ENCODE assay signal across 9 cellular contexts in genomic region chr20:59835448-59836395, GRCh38.
DNase-seq lines count a peak whose midpoint lies in the region; ATAC-seq, FAIRE-seq and TF ChIP-seq lines count a peak whose summit lies in the region.
"Had no signal": no experiment of that assay in that cellular context is flagged by ENCODE, and none has a peak within 500 bp of the region (broad histone marks: within the 10 kb centered on the region; RNA-seq: fewer than 3 reads in every experiment).

No MANE protein-coding gene starts in this region.

- no peak for TF ChIP-seq CTCF in astrocyte (IDR thresholded peaks at IDR 0.05; ENCODE audit: insufficient read depth, low read depth, low read length)

- H2AFZ ChIP-seq in astrocyte (ENCODE audit: low read depth, low read length): peak overlapping the region; percentile 23

- H3K4me2 ChIP-seq in astrocyte (ENCODE audit: low read length): peak overlapping the region; percentile 71
- H3K4me2 ChIP-seq: A549 had no signal

- ATAC-seq in activated naive CD8-positive, alpha-beta T cell treated with anti-CD3 and anti-CD28 coated beads, Interleukin-2, amount 50 U/mL, for 24 hours: no peak
- no peak for ATAC-seq in GM21825 (IDR thresholded peaks at IDR 0.05; ENCODE audit: unreplicated experiment)
- ATAC-seq: A549 had no signal

- H3K9me3 ChIP-seq in astrocyte (ENCODE audit: insufficient read depth, low read depth, low read length): no peaks in the 10 kb centered on the region
- H3K9me3 ChIP-seq in subcutaneous abdominal adipose tissue (ENCODE audit: control insufficient read depth in 5 of 5, low read length in 5 of 5): no peaks in the 10 kb centered on the region
- H3K9me3 ChIP-seq: A549 had no signal

- peak overlapping the region; percentile 32 for H3K4me3 Mint-ChIP-seq in activated naive CD8-positive, alpha-beta T cell
- H3K4me3 Mint-ChIP-seq in activated naive CD8-positive, alpha-beta T cell treated with anti-CD3 and anti-CD28 coated beads, Interleukin-2, amount 50 U/mL, for 24 hours: no peak overlapping the region
- no peak overlapping the region for H3K4me3 Mint-ChIP-seq in astrocyte (ENCODE audit: unreplicated experiment)

- no peak for FAIRE-seq in astrocyte (lab: Jason Lieb, UNC)
- no peak for FAIRE-seq in RCC 7860 (lab: Jason Lieb, UNC)
- FAIRE-seq: A549 had no signal

- H3K9ac ChIP-seq in astrocyte (ENCODE audit: low read length) (no peak overlapping the region), subcutaneous abdominal adipose tissue (ENCODE audit: low read length in 5 of 5) (no peak overlapping the region)

- H3K79me2 ChIP-seq in astrocyte (ENCODE audit: insufficient read depth, low read length): no peaks in the 10 kb centered on the region

- no peaks in the 10 kb centered on the region for H3K36me3 ChIP-seq in astrocyte (ENCODE audit: insufficient read depth, low read length)
- H3K36me3 ChIP-seq in subcutaneous abdominal adipose tissue (ENCODE audit: control insufficient read depth in 5 of 5, insufficient read depth in 5 of 5, low read length in 5 of 5): no peaks in the 10 kb centered on the region

- no peaks in the 10 kb centered on the region for H3K9me3 Mint-ChIP-seq in activated naive CD8-positive, alpha-beta T cell (ENCODE audit: low read depth)
- H3K9me3 Mint-ChIP-seq in activated naive CD8-positive, alpha-beta T cell treated with anti-CD3 and anti-CD28 coated beads, Interleukin-2, amount 50 U/mL, for 24 hours: no peaks in the 10 kb centered on the region
- no peaks in the 10 kb centered on the region for H3K9me3 Mint-ChIP-seq in astrocyte (ENCODE audit: unreplicated experiment)

- H3K4me1 Mint-ChIP-seq in activated naive CD8-positive, alpha-beta T cell (ENCODE audit: low read depth): peaks cover 7% of the 10 kb centered on the region
- H3K4me1 Mint-ChIP-seq in activated naive CD8-positive, alpha-beta T cell treated with anti-CD3 and anti-CD28 coated beads, Interleukin-2, amount 50 U/mL, for 24 hours: no peaks in the 10 kb centered on the region
- H3K4me1 Mint-ChIP-seq in astrocyte (ENCODE audit: low read depth, unreplicated experiment): peaks cover 27% of the 10 kb centered on the region

- H3K4me1 ChIP-seq in astrocyte (ENCODE audit: insufficient read depth, low read length) (peaks cover 13% of the 10 kb centered on the region), subcutaneous abdominal adipose tissue (ENCODE audit: control insufficient read depth in 5 of 5, insufficient read depth in 5 of 5, low read length in 5 of 5) (peaks cover 6 to 45% (median 17%) of the 10 kb centered on the region in 5 donors)
- H3K4me1 ChIP-seq: A549 had no signal

- H3K4me3 ChIP-seq in astrocyte (ENCODE audit: insufficient read depth, low read depth, low read length) (no peak overlapping the region), subcutaneous abdominal adipose tissue (ENCODE audit: low read depth in 1 of 5, low read length in 5 of 5) (peak overlapping the region in 4 of 5 donors; percentile 13 to 51 (median 20))
- H3K4me3 ChIP-seq: A549 had no signal

- H3K36me3 Mint-ChIP-seq in activated naive CD8-positive, alpha-beta T cell: no peaks in the 10 kb centered on the region
- H3K36me3 Mint-ChIP-seq in activated naive CD8-positive, alpha-beta T cell treated with anti-CD3 and anti-CD28 coated beads, Interleukin-2, amount 50 U/mL, for 24 hours (ENCODE audit: low read depth): no peaks in the 10 kb centered on the region
- no peaks in the 10 kb centered on the region for H3K36me3 Mint-ChIP-seq in astrocyte (ENCODE audit: low read depth, unreplicated experiment)

- H3K27ac Mint-ChIP-seq in activated naive CD8-positive, alpha-beta T cell: no peak overlapping the region
- H3K27ac Mint-ChIP-seq in activated naive CD8-positive, alpha-beta T cell treated with anti-CD3 and anti-CD28 coated beads, Interleukin-2, amount 50 U/mL, for 24 hours: no peak overlapping the region
- no peak overlapping the region for H3K27ac Mint-ChIP-seq in astrocyte (ENCODE audit: unreplicated experiment)

- H3K27ac ChIP-seq in astrocyte (ENCODE audit: low read depth, low read length): no peak overlapping the region
- H3K27ac ChIP-seq in subcutaneous abdominal adipose tissue (ENCODE audit: low read depth, low read length): no peak overlapping the region
- H3K27ac ChIP-seq: A549 had no signal

- H4K20me1 ChIP-seq in astrocyte (ENCODE audit: insufficient read depth, low read length): no peaks in the 10 kb centered on the region

- DNase-seq in activated naive CD8-positive, alpha-beta T cell treated with anti-CD3 and anti-CD28 coated beads, Interleukin-2, amount 50 U/mL, for 24 hours: no peak
- DNase-seq in astrocyte (ENCODE audit: low read depth) (peak; percentile 26), iPS-NIHi11 (ENCODE audit: low spot score) (peak; percentile 58), RCC 7860 (ENCODE audit: low spot score) (no peak), NCI-H1436 (lab: John Stamatoyannopoulos, UW) (no peak)

- H3K27me3 ChIP-seq in astrocyte (ENCODE audit: insufficient read depth, low read length): peaks cover 18% of the 10 kb centered on the region
- H3K27me3 ChIP-seq in subcutaneous abdominal adipose tissue (ENCODE audit: control insufficient read depth in 5 of 5, insufficient read depth in 4 of 5, low read length in 5 of 5): peaks cover 5 to 26% (median 17%) of the 10 kb centered on the region in 5 donors

- H3K27me3 Mint-ChIP-seq in activated naive CD8-positive, alpha-beta T cell: peaks cover 13% of the 10 kb centered on the region
- peaks cover 20% of the 10 kb centered on the region for H3K27me3 Mint-ChIP-seq in activated naive CD8-positive, alpha-beta T cell treated with anti-CD3 and anti-CD28 coated beads, Interleukin-2, amount 50 U/mL, for 24 hours
- H3K27me3 Mint-ChIP-seq in astrocyte (ENCODE audit: low read depth, unreplicated experiment): peaks cover 15% of the 10 kb centered on the region

Comparison
In these comparisons a context has a peak if more than half of its experiments do, and no peak if none do; other contexts are left out.
1. DNase-seq: peak in astrocyte (single experiment) and iPS-NIHi11 (single experiment); none in activated naive CD8-positive, alpha-beta T cell treated with anti-CD3 and anti-CD28 coated beads, Interleukin-2, amount 50 U/mL, for 24 hours (single experiment), RCC 7860 (single experiment) and NCI-H1436 (single experiment).